ENCODE assay signal across 13 cellular contexts in the genomic region with DNA sequence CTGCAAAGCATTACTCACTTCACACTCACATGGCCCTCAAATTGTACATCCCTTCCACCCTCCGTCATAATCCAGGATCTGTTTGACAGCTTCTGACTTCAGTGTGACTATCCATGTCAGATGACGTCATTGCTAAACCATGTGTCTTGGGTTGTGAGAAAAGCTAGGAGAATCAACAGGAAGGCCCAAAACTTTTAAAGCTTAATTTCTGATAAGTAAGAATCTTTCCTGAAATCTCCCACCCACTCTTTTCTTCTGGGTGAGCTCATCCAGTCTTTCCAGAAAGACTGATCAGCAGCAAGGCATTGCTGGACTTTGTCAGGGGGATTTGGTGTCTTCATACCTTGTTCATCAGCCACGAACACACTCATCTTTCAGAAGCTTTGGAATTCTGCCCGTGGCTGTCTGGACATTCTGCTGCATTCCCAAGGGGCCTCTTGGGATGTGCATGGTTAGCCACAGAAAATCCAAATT. TPM values are rescaled to one million over a fixed set of nuclear protein-coding genes. Genes with fewer than 3 reads are reported as not detected.
DNase-seq lines count a peak whose midpoint lies in the region; ATAC-seq and TF ChIP-seq lines count a peak whose summit lies in the region.
"Had no signal": no experiment of that assay in that cellular context is flagged by ENCODE, and none has a peak within 500 bp of the region (broad histone marks: within the 10 kb centered on the region; RNA-seq: fewer than 3 reads in every experiment).

No MANE protein-coding gene starts in this region.

- no peak for TF ChIP-seq CTCF in ascending aorta (IDR thresholded peaks at IDR 0.05)
- TF ChIP-seq CTCF in uterus (IDR thresholded peaks at IDR 0.05): no peak

- H3K36me3 ChIP-seq in ascending aorta (no peaks in the 10 kb centered on the region), uterus (no peaks in the 10 kb centered on the region)
- H3K36me3 ChIP-seq: colonic mucosa, right lobe of liver had no signal

- H3K27ac ChIP-seq in ascending aorta (peak overlapping the region; percentile 86 to 94), uterus (peak overlapping the region; percentile 77 to 81)
- H3K27ac ChIP-seq: colonic mucosa, right lobe of liver had no signal

- H3K27me3 ChIP-seq in ascending aorta (no peaks in the 10 kb centered on the region), uterus (no peaks in the 10 kb centered on the region)
- H3K27me3 ChIP-seq: colonic mucosa, right lobe of liver had no signal

- ATAC-seq in HG02870 (IDR thresholded peaks at IDR 0.05; ENCODE audit: unreplicated experiment): no peak
- ATAC-seq: T-cell had no signal

- peak; percentile 4 to 22 for DNase-seq in NCI-H526 (lab: John Stamatoyannopoulos, UW)
- DNase-seq in NCI-H526 treated with DMSO at 0.1 percent for 48 hours (lab: John Stamatoyannopoulos, UW): no peak
- peak in 1 of 2 donors; percentile 71 for DNase-seq in ascending aorta (ENCODE audit: low spot score in 2 of 2)
- DNase-seq in islet precursor cell: peak; percentile 91
- peak; percentile 74 to 78 for DNase-seq in uterus
- DNase-seq in SKM-1 (lab: John Stamatoyannopoulos, UW; ENCODE audit: unreplicated experiment): no peak
- no peak for DNase-seq in C1 segment of cervical spinal cord (lab: John Stamatoyannopoulos, UW)
- DNase-seq: colonic mucosa, kidney, NCI-H1694, right lobe of liver, T-cell had no signal

- intact Hi-C loops in ascending aorta (cut with DNase I): no loop called here
- intact Hi-C loops in uterus (cut with DNase I; ENCODE audit: low total_unique reads): no loop called here

- no peak overlapping the region for H3K4me3 ChIP-seq in ascending aorta
- no peak overlapping the region for H3K4me3 ChIP-seq in uterus
- H3K4me3 ChIP-seq: colonic mucosa, right lobe of liver had no signal

- H3K9me3 ChIP-seq in ascending aorta (no peaks in the 10 kb centered on the region), uterus (no peaks in the 10 kb centered on the region)
- H3K9me3 ChIP-seq: colonic mucosa, right lobe of liver had no signal

- no peak for TF ChIP-seq POLR2A in uterus (IDR thresholded peaks at IDR 0.05)

- H3K4me1 ChIP-seq in ascending aorta: peaks cover 12 to 52% of the 10 kb centered on the region in 2 donors
- H3K4me1 ChIP-seq in uterus: peaks cover 0 to 11% of the 10 kb centered on the region in 2 donors
- H3K4me1 ChIP-seq: colonic mucosa, right lobe of liver had no signal

RNA-seq across cellular contexts. Expression of gene LMCD1, which starts 11.5 kb away (rescaled TPM):
- total RNA-seq in ascending aorta (634 TPM), uterus (100 to 1,000 TPM in 2 of 4 donors, 10 to 100 TPM in 2; 70.9 to 163 (median 115) TPM)

Comparison
In these comparisons a context has a peak if more than half of its experiments do, and no peak if none do; other contexts are left out.
1. DNase-seq: peak in NCI-H526 (2 of 2), islet precursor cell (single experiment) and uterus (2 of 2); none in NCI-H526 treated with DMSO at 0.1 percent for 48 hours (single experiment), SKM-1 (single experiment) and C1 segment of cervical spinal cord (0 of 14).